In genomic region chr17:6651483-6652452, GRCh38 we compare ENCODE assay signal across 1 cellular context.
TF ChIP-seq lines count a peak whose summit lies in the region.

Gene C17orf100, plus strand, starts transcription at chr17:6651762. Its CDS starts 152 bp downstream, at chr17:6651914.
Gene MED31, minus strand, starts transcription at chr17:6651605. Its CDS starts 77 bp downstream, at chr17:6651528.

TF ChIP-seq in WTC11, 78 proteins besides CTCF, POLR2A, EP300 and RAD21 (continued from another document and continues in another):
- TF ChIP-seq E2F1 (CRISPR knock-in tag; IDR thresholded peaks at IDR 0.05) (peak; percentile 78), NR3C1 (CRISPR knock-in tag; conservative IDR thresholded peaks at IDR 0.05; ENCODE audit: low read depth) (no peak), ZNF423 (CRISPR knock-in tag; IDR thresholded peaks at IDR 0.05) (no peak), PREB (CRISPR knock-in tag; IDR thresholded peaks at IDR 0.05; ENCODE audit: borderline replicate concordance) (no peak), ZNF232 (CRISPR knock-in tag; IDR thresholded peaks at IDR 0.05) (peak; percentile 77; the same call in 1 of the 2 replicates), USF2 (CRISPR knock-in tag; IDR thresholded peaks at IDR 0.05) (no peak), IRF2 (CRISPR knock-in tag; IDR thresholded peaks at IDR 0.05; ENCODE audit: borderline replicate concordance, low read depth) (no peak), ESRRA (CRISPR knock-in tag; IDR thresholded peaks at IDR 0.05; ENCODE audit: borderline replicate concordance) (peak; percentile 95), ERG (CRISPR knock-in tag; IDR thresholded peaks at IDR 0.05) (no peak), ZBTB21 (CRISPR knock-in tag; IDR thresholded peaks at IDR 0.05; ENCODE audit: borderline replicate concordance) (peak; percentile 79), MYBL2 (CRISPR knock-in tag; IDR thresholded peaks at IDR 0.05) (peak; percentile 76), HMGA2 (CRISPR knock-in tag; IDR thresholded peaks at IDR 0.05) (no peak), KAT7 (CRISPR knock-in tag; IDR thresholded peaks at IDR 0.05; ENCODE audit: borderline replicate concordance) (peak; percentile 96), GABPB1 (CRISPR knock-in tag; IDR thresholded peaks at IDR 0.05) (peak; percentile 72), PRRX2 (CRISPR knock-in tag; IDR thresholded peaks at IDR 0.05) (no peak), E2F5 (CRISPR knock-in tag; IDR thresholded peaks at IDR 0.05) (peak; percentile 69; the same call in 1 of the 2 replicates), JAZF1 (CRISPR knock-in tag; IDR thresholded peaks at IDR 0.05) (no peak), SMAD3 (CRISPR knock-in tag; IDR thresholded peaks at IDR 0.05; ENCODE audit: borderline replicate concordance) (peak; percentile 84), TEAD4 (CRISPR knock-in tag; IDR thresholded peaks at IDR 0.05) (peak; percentile 83; the same call in 1 of the 2 replicates), NR1H2 (CRISPR knock-in tag; IDR thresholded peaks at IDR 0.05) (peak; percentile 63; the same call in 1 of the 2 replicates), OVOL2 (CRISPR knock-in tag; IDR thresholded peaks at IDR 0.05; ENCODE audit: borderline replicate concordance) (no peak), GRHL2 (CRISPR knock-in tag; IDR thresholded peaks at IDR 0.05; ENCODE audit: insufficient replicate concordance, severe bottlenecking) (no peak), TCF7 (CRISPR knock-in tag; IDR thresholded peaks at IDR 0.05; ENCODE audit: low read depth) (peak; percentile 81; the same call in 1 of the 2 replicates), NFATC4 (CRISPR knock-in tag; IDR thresholded peaks at IDR 0.05) (no peak), ZNF425 (CRISPR knock-in tag; conservative IDR thresholded peaks at IDR 0.05) (no peak)
- TF ChIP-seq, protein P1, sequence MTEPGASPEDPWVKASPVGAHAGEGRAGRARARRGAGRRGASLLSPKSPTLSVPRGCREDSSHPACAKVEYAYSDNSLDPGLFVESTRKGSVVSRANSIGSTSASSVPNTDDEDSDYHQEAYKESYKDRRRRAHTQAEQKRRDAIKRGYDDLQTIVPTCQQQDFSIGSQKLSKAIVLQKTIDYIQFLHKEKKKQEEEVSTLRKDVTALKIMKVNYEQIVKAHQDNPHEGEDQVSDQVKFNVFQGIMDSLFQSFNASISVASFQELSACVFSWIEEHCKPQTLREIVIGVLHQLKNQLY (CRISPR knock-in tag; IDR thresholded peaks at IDR 0.05), result no peak
- TF ChIP-seq, protein P2, sequence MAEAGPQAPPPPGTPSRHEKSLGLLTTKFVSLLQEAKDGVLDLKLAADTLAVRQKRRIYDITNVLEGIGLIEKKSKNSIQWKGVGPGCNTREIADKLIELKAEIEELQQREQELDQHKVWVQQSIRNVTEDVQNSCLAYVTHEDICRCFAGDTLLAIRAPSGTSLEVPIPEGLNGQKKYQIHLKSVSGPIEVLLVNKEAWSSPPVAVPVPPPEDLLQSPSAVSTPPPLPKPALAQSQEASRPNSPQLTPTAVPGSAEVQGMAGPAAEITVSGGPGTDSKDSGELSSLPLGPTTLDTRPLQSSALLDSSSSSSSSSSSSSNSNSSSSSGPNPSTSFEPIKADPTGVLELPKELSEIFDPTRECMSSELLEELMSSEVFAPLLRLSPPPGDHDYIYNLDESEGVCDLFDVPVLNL (CRISPR knock-in tag; IDR thresholded peaks at IDR 0.05; ENCODE audit: borderline replicate concordance, low read depth), result peak; percentile 85
- TF ChIP-seq, protein P3, sequence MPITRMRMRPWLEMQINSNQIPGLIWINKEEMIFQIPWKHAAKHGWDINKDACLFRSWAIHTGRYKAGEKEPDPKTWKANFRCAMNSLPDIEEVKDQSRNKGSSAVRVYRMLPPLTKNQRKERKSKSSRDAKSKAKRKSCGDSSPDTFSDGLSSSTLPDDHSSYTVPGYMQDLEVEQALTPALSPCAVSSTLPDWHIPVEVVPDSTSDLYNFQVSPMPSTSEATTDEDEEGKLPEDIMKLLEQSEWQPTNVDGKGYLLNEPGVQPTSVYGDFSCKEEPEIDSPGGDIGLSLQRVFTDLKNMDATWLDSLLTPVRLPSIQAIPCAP (CRISPR knock-in tag; IDR thresholded peaks at IDR 0.05), result peak; percentile 86
- TF ChIP-seq, protein P4, sequence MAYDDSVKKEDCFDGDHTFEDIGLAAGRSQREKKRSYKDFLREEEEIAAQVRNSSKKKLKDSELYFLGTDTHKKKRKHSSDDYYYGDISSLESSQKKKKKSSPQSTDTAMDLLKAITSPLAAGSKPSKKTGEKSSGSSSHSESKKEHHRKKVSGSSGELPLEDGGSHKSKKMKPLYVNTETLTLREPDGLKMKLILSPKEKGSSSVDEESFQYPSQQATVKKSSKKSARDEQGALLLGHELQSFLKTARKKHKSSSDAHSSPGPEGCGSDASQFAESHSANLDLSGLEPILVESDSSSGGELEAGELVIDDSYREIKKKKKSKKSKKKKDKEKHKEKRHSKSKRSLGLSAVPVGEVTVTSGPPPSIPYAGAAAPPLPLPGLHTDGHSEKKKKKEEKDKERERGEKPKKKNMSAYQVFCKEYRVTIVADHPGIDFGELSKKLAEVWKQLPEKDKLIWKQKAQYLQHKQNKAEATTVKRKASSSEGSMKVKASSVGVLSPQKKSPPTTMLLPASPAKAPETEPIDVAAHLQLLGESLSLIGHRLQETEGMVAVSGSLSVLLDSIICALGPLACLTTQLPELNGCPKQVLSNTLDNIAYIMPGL (CRISPR knock-in tag; IDR thresholded peaks at IDR 0.05), result no peak; the same call in 1 of the 2 replicates
- TF ChIP-seq, protein P5, sequence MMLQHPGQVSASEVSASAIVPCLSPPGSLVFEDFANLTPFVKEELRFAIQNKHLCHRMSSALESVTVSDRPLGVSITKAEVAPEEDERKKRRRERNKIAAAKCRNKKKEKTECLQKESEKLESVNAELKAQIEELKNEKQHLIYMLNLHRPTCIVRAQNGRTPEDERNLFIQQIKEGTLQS (CRISPR knock-in tag; conservative IDR thresholded peaks at IDR 0.05), result no peak
- TF ChIP-seq, protein P6, sequence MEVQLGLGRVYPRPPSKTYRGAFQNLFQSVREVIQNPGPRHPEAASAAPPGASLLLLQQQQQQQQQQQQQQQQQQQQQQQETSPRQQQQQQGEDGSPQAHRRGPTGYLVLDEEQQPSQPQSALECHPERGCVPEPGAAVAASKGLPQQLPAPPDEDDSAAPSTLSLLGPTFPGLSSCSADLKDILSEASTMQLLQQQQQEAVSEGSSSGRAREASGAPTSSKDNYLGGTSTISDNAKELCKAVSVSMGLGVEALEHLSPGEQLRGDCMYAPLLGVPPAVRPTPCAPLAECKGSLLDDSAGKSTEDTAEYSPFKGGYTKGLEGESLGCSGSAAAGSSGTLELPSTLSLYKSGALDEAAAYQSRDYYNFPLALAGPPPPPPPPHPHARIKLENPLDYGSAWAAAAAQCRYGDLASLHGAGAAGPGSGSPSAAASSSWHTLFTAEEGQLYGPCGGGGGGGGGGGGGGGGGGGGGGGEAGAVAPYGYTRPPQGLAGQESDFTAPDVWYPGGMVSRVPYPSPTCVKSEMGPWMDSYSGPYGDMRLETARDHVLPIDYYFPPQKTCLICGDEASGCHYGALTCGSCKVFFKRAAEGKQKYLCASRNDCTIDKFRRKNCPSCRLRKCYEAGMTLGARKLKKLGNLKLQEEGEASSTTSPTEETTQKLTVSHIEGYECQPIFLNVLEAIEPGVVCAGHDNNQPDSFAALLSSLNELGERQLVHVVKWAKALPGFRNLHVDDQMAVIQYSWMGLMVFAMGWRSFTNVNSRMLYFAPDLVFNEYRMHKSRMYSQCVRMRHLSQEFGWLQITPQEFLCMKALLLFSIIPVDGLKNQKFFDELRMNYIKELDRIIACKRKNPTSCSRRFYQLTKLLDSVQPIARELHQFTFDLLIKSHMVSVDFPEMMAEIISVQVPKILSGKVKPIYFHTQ (CRISPR knock-in tag; IDR thresholded peaks at IDR 0.05), result no peak
- TF ChIP-seq, protein P7, sequence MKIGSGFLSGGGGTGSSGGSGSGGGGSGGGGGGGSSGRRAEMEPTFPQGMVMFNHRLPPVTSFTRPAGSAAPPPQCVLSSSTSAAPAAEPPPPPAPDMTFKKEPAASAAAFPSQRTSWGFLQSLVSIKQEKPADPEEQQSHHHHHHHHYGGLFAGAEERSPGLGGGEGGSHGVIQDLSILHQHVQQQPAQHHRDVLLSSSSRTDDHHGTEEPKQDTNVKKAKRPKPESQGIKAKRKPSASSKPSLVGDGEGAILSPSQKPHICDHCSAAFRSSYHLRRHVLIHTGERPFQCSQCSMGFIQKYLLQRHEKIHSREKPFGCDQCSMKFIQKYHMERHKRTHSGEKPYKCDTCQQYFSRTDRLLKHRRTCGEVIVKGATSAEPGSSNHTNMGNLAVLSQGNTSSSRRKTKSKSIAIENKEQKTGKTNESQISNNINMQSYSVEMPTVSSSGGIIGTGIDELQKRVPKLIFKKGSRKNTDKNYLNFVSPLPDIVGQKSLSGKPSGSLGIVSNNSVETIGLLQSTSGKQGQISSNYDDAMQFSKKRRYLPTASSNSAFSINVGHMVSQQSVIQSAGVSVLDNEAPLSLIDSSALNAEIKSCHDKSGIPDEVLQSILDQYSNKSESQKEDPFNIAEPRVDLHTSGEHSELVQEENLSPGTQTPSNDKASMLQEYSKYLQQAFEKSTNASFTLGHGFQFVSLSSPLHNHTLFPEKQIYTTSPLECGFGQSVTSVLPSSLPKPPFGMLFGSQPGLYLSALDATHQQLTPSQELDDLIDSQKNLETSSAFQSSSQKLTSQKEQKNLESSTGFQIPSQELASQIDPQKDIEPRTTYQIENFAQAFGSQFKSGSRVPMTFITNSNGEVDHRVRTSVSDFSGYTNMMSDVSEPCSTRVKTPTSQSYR (CRISPR knock-in tag; IDR thresholded peaks at IDR 0.05), result peak; percentile 68; the same call in 1 of the 2 replicates
- TF ChIP-seq, protein P8, sequence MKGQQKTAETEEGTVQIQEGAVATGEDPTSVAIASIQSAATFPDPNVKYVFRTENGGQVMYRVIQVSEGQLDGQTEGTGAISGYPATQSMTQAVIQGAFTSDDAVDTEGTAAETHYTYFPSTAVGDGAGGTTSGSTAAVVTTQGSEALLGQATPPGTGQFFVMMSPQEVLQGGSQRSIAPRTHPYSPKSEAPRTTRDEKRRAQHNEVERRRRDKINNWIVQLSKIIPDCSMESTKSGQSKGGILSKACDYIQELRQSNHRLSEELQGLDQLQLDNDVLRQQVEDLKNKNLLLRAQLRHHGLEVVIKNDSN (CRISPR knock-in tag; IDR thresholded peaks at IDR 0.05), result no peak
- TF ChIP-seq, protein P9, sequence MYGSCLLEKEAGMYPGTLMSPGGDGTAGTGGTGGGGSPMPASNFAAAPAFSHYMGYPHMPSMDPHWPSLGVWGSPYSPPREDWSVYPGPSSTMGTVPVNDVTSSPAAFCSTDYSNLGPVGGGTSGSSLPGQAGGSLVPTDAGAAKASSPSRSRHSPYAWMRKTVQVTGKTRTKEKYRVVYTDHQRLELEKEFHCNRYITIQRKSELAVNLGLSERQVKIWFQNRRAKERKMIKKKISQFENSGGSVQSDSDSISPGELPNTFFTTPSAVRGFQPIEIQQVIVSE (CRISPR knock-in tag; IDR thresholded peaks at IDR 0.05; ENCODE audit: borderline replicate concordance), result no peak
